Comparison of ENCODE assay signal across 8 cellular contexts in genomic region chr9:97853844-97854695, GRCh38. TPM values are rescaled to one million over a fixed set of nuclear protein-coding genes. Genes with fewer than 3 reads are reported as not detected.
DNase-seq lines count a peak whose midpoint lies in the region; ATAC-seq and TF ChIP-seq lines count a peak whose summit lies in the region.

No MANE protein-coding gene starts in this region.

- POLR2A ChIA-PET in activated CD4-positive, alpha-beta T cell treated with anti-CD3 and anti-CD28 coated beads, Interleukin-2, amount 10 ng/mL, durations not matched to agents 7 days and 5 days (lab: Charles Lee): no interaction called here

- H3K4me3 Mint-ChIP-seq in activated CD4-positive, alpha-beta T cell treated with anti-CD3 and anti-CD28 coated beads, Interleukin-2, amount 10 ng/mL, durations not matched to agents 7 days and 5 days: peak overlapping the region; percentile 78

- peak overlapping the region; percentile 56 for H3K4me3 ChIP-seq in epithelial cell of proximal tubule (ENCODE audit: low read depth, low read length)
- H3K4me3 ChIP-seq in prostate gland: peak overlapping the region; percentile 23 to 30
- H3K4me3 ChIP-seq in uterus: no peak overlapping the region

- H3K9me3 Mint-ChIP-seq in activated CD4-positive, alpha-beta T cell treated with anti-CD3 and anti-CD28 coated beads, Interleukin-2, amount 10 ng/mL, durations not matched to agents 7 days and 5 days: no peaks in the 10 kb centered on the region

- peaks cover 5% of the 10 kb centered on the region for H3K36me3 Mint-ChIP-seq in activated CD4-positive, alpha-beta T cell treated with anti-CD3 and anti-CD28 coated beads, Interleukin-2, amount 10 ng/mL, durations not matched to agents 7 days and 5 days (ENCODE audit: low read depth)

- peak; percentile 33 for TF ChIP-seq CTCF in epithelial cell of proximal tubule (conservative IDR thresholded peaks at IDR 0.05; ENCODE audit: low read depth, low read length)
- TF ChIP-seq CTCF in prostate gland (IDR thresholded peaks at IDR 0.05): peak in 2 of 4 experiments; percentile 11 to 28
- TF ChIP-seq CTCF in uterus (IDR thresholded peaks at IDR 0.05): no peak

- intact Hi-C loops in prostate gland (cut with DNase I): no loop called here
- intact Hi-C loops in uterus (cut with DNase I; ENCODE audit: low total_unique reads): no loop called here

- no peak overlapping the region for H3K27ac ChIP-seq in prostate gland
- no peak overlapping the region for H3K27ac ChIP-seq in uterus

- 2% methylated on average over 63 of the region's 125 CpGs for WGBS in prostate gland

- CTCF ChIA-PET in activated CD4-positive, alpha-beta T cell treated with anti-CD3 and anti-CD28 coated beads, Interleukin-2, amount 10 ng/mL, durations not matched to agents 7 days and 5 days (lab: Charles Lee): interaction anchor here (0.7 to 1.6 kb wide), 3 partner anchors 9 to 26 kb away, joined by 3 to 5 read pairs (median 3); no protein-coding TSS in a partner anchor

- peaks cover 31% of the 10 kb centered on the region for H3K4me1 Mint-ChIP-seq in activated CD4-positive, alpha-beta T cell treated with anti-CD3 and anti-CD28 coated beads, Interleukin-2, amount 10 ng/mL, durations not matched to agents 7 days and 5 days

- H3K9me3 ChIP-seq in prostate gland: no peaks in the 10 kb centered on the region
- no peaks in the 10 kb centered on the region for H3K9me3 ChIP-seq in uterus

- H3K27ac Mint-ChIP-seq in activated CD4-positive, alpha-beta T cell treated with anti-CD3 and anti-CD28 coated beads, Interleukin-2, amount 10 ng/mL, durations not matched to agents 7 days and 5 days: peak overlapping the region; percentile 77

- H3K36me3 ChIP-seq in prostate gland (no peaks in the 10 kb centered on the region), uterus (no peaks in the 10 kb centered on the region)

- H3K4me1 ChIP-seq in prostate gland (replicated peaks): peaks cover 8% of the 10 kb centered on the region
- peaks cover 0 to 14% of the 10 kb centered on the region in 2 donors for H3K4me1 ChIP-seq in uterus

- TF ChIP-seq POLR2A in prostate gland (IDR thresholded peaks at IDR 0.05) (no peak), uterus (IDR thresholded peaks at IDR 0.05) (no peak)

- H3K27me3 ChIP-seq in prostate gland (replicated peaks; ENCODE audit: insufficient read depth) (peaks cover 65% of the 10 kb centered on the region), uterus (peaks cover 6 to 74% of the 10 kb centered on the region in 2 donors)

- peaks cover 82% of the 10 kb centered on the region for H3K27me3 Mint-ChIP-seq in activated CD4-positive, alpha-beta T cell treated with anti-CD3 and anti-CD28 coated beads, Interleukin-2, amount 10 ng/mL, durations not matched to agents 7 days and 5 days

- DNase-seq in CD1c-positive myeloid dendritic cell (ENCODE audit: extremely low spot score): peak; percentile 77
- peak; percentile 80 for DNase-seq in NCI-H1092 treated with DMSO at 0.1 percent for 48 hours (lab: John Stamatoyannopoulos, UW)
- peak; percentile 70 for DNase-seq in activated CD4-positive, alpha-beta T cell treated with anti-CD3 and anti-CD28 coated beads, Interleukin-2, amount 10 ng/mL, durations not matched to agents 7 days and 5 days
- no peak for DNase-seq in epithelial cell of proximal tubule (ENCODE audit: low read depth)
- DNase-seq in prostate gland (ENCODE audit: low spot score): no peak
- DNase-seq in uterus: no peak

- ATAC-seq in HG02571 (IDR thresholded peaks at IDR 0.05; ENCODE audit: unreplicated experiment) (no peak), HG03442 (IDR thresholded peaks at IDR 0.05; ENCODE audit: unreplicated experiment) (no peak)

RNA-seq across cellular contexts. Expression of gene FOXE1, which starts 1.0 kb away (rescaled TPM):
- under 1 TPM in 1 of 2 experiments, not detected in 1; 0.05 TPM for total RNA-seq in activated CD4-positive, alpha-beta T cell treated with anti-CD3 and anti-CD28 coated beads, Interleukin-2, amount 10 ng/mL, durations not matched to agents 7 days and 5 days
- total RNA-seq in epithelial cell of proximal tubule: 0.35 and 1.1 TPM in 2 replicates
- 1 to 10 TPM in 1 of 2 donors, under 1 TPM in 1; 0.97 to 5.5 TPM for total RNA-seq in prostate gland
- not detected for total RNA-seq in uterus

Comparison
In these comparisons a context has a peak if more than half of its experiments do, and no peak if none do; other contexts are left out.
1. DNase-seq: peak in CD1c-positive myeloid dendritic cell (single experiment), NCI-H1092 treated with DMSO at 0.1 percent for 48 hours (single experiment) and activated CD4-positive, alpha-beta T cell treated with anti-CD3 and anti-CD28 coated beads, Interleukin-2, amount 10 ng/mL, durations not matched to agents 7 days and 5 days (single experiment); none in epithelial cell of proximal tubule (single experiment), prostate gland (single experiment) and uterus (0 of 2).
2. H3K4me3 ChIP-seq: peak in epithelial cell of proximal tubule (single experiment) and prostate gland (2 of 2); none in uterus (0 of 2).